In genomic region chr11:57406337-57406904, GRCh38 we compare ENCODE assay signal across 8 cellular contexts. TPM values are rescaled to one million over a fixed set of nuclear protein-coding genes. Genes with fewer than 3 reads are reported as not detected.
DNase-seq lines count a peak whose midpoint lies in the region; ATAC-seq and TF ChIP-seq lines count a peak whose summit lies in the region.

No MANE protein-coding gene starts in this region.

- peak; percentile 82 for ATAC-seq in HG02623 (IDR thresholded peaks at IDR 0.05; ENCODE audit: unreplicated experiment)
- peak; percentile 71 for ATAC-seq in PC-3
- ATAC-seq in esophagus mucosa, result peak; percentile 40

- peaks cover 6% of the 10 kb centered on the region for H3K27me3 Mint-ChIP-seq in osteocyte (ENCODE audit: unreplicated experiment)

- POLR2A ChIA-PET in PC-3 (lab: Charles Lee; ENCODE audit: unreplicated experiment), result no interaction called here

- H3K36me3 Mint-ChIP-seq in osteocyte (ENCODE audit: unreplicated experiment), result peaks cover 5% of the 10 kb centered on the region

- no peak overlapping the region for H3K27ac Mint-ChIP-seq in osteocyte (ENCODE audit: unreplicated experiment)

- H3K4me3 ChIP-seq in PC-3 (ENCODE audit: low read length), result no peak overlapping the region

- no peak overlapping the region for H3K9ac ChIP-seq in PC-3 (ENCODE audit: low read length)

- no peaks in the 10 kb centered on the region for H4K20me1 ChIP-seq in PC-3 (ENCODE audit: low read length)

- BruUV-seq in PC-3 (replicated peaks; lab: Mats Ljungman, UMichigan), result no TSS peak

- H3K9me2 ChIP-seq in PC-3 (replicated peaks; ENCODE audit: low read length), result no peaks in the 10 kb centered on the region

- no peaks in the 10 kb centered on the region for H3K9me3 ChIP-seq in PC-3 (ENCODE audit: low read length)

- no peaks in the 10 kb centered on the region for H3K79me2 ChIP-seq in PC-3 (ENCODE audit: low read length)

- 0 out of 2 replicates have a peak overlapping the region, but pooled peaks have one; percentile 29 for H2AFZ ChIP-seq in PC-3 (ENCODE audit: low read length)

- no peaks in the 10 kb centered on the region for H3K27me3 ChIP-seq in PC-3 (ENCODE audit: low read length)

- H3K27ac ChIP-seq in PC-3 (ENCODE audit: low read length), result peak overlapping the region; percentile 43

- intact Hi-C loops in PC-3 (cut with micrococcal nuclease), result no loop called here

- H3K36me3 ChIP-seq in PC-3 (ENCODE audit: low read depth, low read length), result 0 out of 2 replicates have a peak, but pooled peaks cover 3% of the 10 kb centered on the region

- no peaks in the 10 kb centered on the region for H3K9me3 Mint-ChIP-seq in osteocyte (ENCODE audit: unreplicated experiment)

- peak; percentile 54 for DNase-seq in PC-3
- DNase-seq in stimulated activated CD8-positive, alpha-beta memory T cell treated with anti-CD3 and anti-CD28 coated beads, Interleukin-7, amount 100 ng/mL, for 4 hours (ENCODE audit: low read depth in 2 of 2), result peak; percentile 34 to 55
- no peak for DNase-seq in HuH-7 (ENCODE audit: low spot score)
- DNase-seq in osteocyte (ENCODE audit: extremely low spot score, unreplicated experiment), result no peak
- no peak for DNase-seq in germinal center (ENCODE audit: low spot score)

- TF ChIP-seq CTCF in PC-3 (conservative IDR thresholded peaks at IDR 0.05; ENCODE audit: low read depth, low read length) (no peak), osteocyte (IDR thresholded peaks at IDR 0.05) (no peak)

- H3K4me3 Mint-ChIP-seq in osteocyte (ENCODE audit: unreplicated experiment), result no peak overlapping the region

- H3K4me2 ChIP-seq in PC-3 (ENCODE audit: low read length), result peak overlapping the region; percentile 37

- H3K4me1 Mint-ChIP-seq in osteocyte (ENCODE audit: unreplicated experiment), result no peaks in the 10 kb centered on the region

- H3F3A ChIP-seq in PC-3 (ENCODE audit: low read length, unreplicated experiment), result no peaks in the 10 kb centered on the region

- CTCF ChIA-PET in PC-3 (lab: Charles Lee), result no interaction called here

- peaks cover 37% of the 10 kb centered on the region for H3K4me1 ChIP-seq in PC-3 (ENCODE audit: insufficient read depth, low read length)

- peak; percentile 40 for TF ChIP-seq POLR2A in GM18526 (IDR thresholded peaks at IDR 0.05; ENCODE audit: extremely low read depth, insufficient read length)

RNA-seq across cellular contexts. Expression of gene PRG2, which starts 16.0 kb away (rescaled TPM):
- total RNA-seq in PC-3 (2014; rRNA removed) (not detected in 2 replicates), esophagus mucosa (not detected), osteocyte (not detected in 2 replicates)

RNA-seq across cellular contexts. Expression of gene SLC43A3, which starts 20.5 kb away (rescaled TPM):
- 31.3 and 35.0 TPM in 2 replicates for total RNA-seq in PC-3 (2014; rRNA removed)
- total RNA-seq in esophagus mucosa, result 28.2 TPM
- 14.9 and 17.1 TPM in 2 replicates for total RNA-seq in osteocyte

RNA-seq across cellular contexts. Expression of gene PRG3, which starts 25.5 kb away (rescaled TPM):
- total RNA-seq in PC-3 (2014; rRNA removed) (not detected in 2 replicates), esophagus mucosa (not detected), osteocyte (not detected in 2 replicates)

RNA-seq across cellular contexts. Expression of gene RTN4RL2, which starts 53.9 kb away (rescaled TPM):
- total RNA-seq in PC-3 (2014; rRNA removed) (3.5 and 6.5 TPM in 2 replicates), esophagus mucosa (0.56 TPM), osteocyte (0.81 and 0.84 TPM in 2 replicates)

Comparison
In these comparisons a context has a peak if more than half of its experiments do, and no peak if none do; other contexts are left out.
1. DNase-seq: peak in PC-3 (single experiment) and stimulated activated CD8-positive, alpha-beta memory T cell treated with anti-CD3 and anti-CD28 coated beads, Interleukin-7, amount 100 ng/mL, for 4 hours (2 of 2); none in HuH-7 (single experiment), osteocyte (single experiment) and germinal center (single experiment).
2. Peak in every context shown above with its lines, with median percentiles within 50 percentile points of each other: ATAC-seq.